ENCODE assay signal across 19 cellular contexts in genomic region chr9:134454386-134454978, GRCh38.
DNase-seq lines count a peak whose midpoint lies in the region; ATAC-seq and TF ChIP-seq lines count a peak whose summit lies in the region.
"Had no signal": no experiment of that assay in that cellular context is flagged by ENCODE, and none has a peak within 500 bp of the region (broad histone marks: within the 10 kb centered on the region; RNA-seq: fewer than 3 reads in every experiment).

No MANE protein-coding gene starts in this region.

- peaks cover 0 to 19% (median 11%) of the 10 kb centered on the region in 7 donors for H3K4me1 Mint-ChIP-seq in naive thymus-derived CD4-positive, alpha-beta T cell
- H3K4me1 Mint-ChIP-seq in type B pancreatic cell (ENCODE audit: unreplicated experiment) (peaks cover 13% of the 10 kb centered on the region), MCF 10A (ENCODE audit: insufficient read depth, unreplicated experiment) (peaks cover 31% of the 10 kb centered on the region)

- intact Hi-C loops in left ventricle myocardium inferior (cut with micrococcal nuclease) (loop anchor here (5.0 kb wide), 1 partner anchor 283 kb away; no protein-coding TSS in a partner anchor), MCF 10A (cut with micrococcal nuclease) (no loop called here)
- intact Hi-C loops in naive thymus-derived CD4-positive, alpha-beta T cell (cut with micrococcal nuclease): no loop called here

- BruUV-seq in MCF 10A (replicated peaks; lab: Mats Ljungman, UMichigan): no TSS peak

- H3K4me3 Mint-ChIP-seq in naive thymus-derived CD4-positive, alpha-beta T cell: peak overlapping the region in 2 of 10 donors; percentile 12 to 25
- H3K4me3 Mint-ChIP-seq in type B pancreatic cell: no peak overlapping the region
- no peak overlapping the region for H3K4me3 Mint-ChIP-seq in MCF 10A (ENCODE audit: unreplicated experiment)

- TF ChIP-seq CTCF in left ventricle myocardium inferior (IDR thresholded peaks at IDR 0.05; ENCODE audit: borderline replicate concordance) (no peak), right atrium auricular region (IDR thresholded peaks at IDR 0.05) (no peak), astrocyte of the spinal cord (IDR thresholded peaks at IDR 0.05; ENCODE audit: low read depth, low read length) (no peak), type B pancreatic cell (conservative IDR thresholded peaks at IDR 0.05) (no peak), MCF 10A (IDR thresholded peaks at IDR 0.05; ENCODE audit: unreplicated experiment) (no peak)

- peaks cover 0 to under 1% (median 0%) of the 10 kb centered on the region in 11 donors for H3K9me3 Mint-ChIP-seq in naive thymus-derived CD4-positive, alpha-beta T cell
- H3K9me3 Mint-ChIP-seq in type B pancreatic cell (no peaks in the 10 kb centered on the region), MCF 10A (ENCODE audit: unreplicated experiment) (no peaks in the 10 kb centered on the region)

- POLR2A ChIA-PET in naive thymus-derived CD4-positive, alpha-beta T cell (lab: Charles Lee): interaction anchor here (0.8 to 1.3 kb wide), 3 partner anchors 19 to 319 kb away, joined by 3 to 5 read pairs (median 3); partner anchors contain the start of gene WDR5
- POLR2A ChIA-PET in MCF 10A (lab: Yijun Ruan, JAX): no interaction called here

- no peak for ATAC-seq in naive thymus-derived CD4-positive, alpha-beta T cell
- no peak for ATAC-seq in GM18511 (IDR thresholded peaks at IDR 0.05; ENCODE audit: unreplicated experiment)
- ATAC-seq: SK-N-SH treated with all-trans-retinoic acid at 6 μM for 48 hours; stimulated activated naive CD8-positive, alpha-beta T cell treated with anti-CD3 and anti-CD28 coated beads, Interleukin-15, Interleukin-2, amounts not matched to agents 100 U/mL and 50 U/mL, for 24 hours had no signal

- H3K4me1 ChIP-seq in left ventricle myocardium inferior (peaks cover 31% of the 10 kb centered on the region), right atrium auricular region (peaks cover 0 to 41% of the 10 kb centered on the region in 2 donors)
- peaks cover 10 to 20% of the 10 kb centered on the region in 2 donors for H3K4me1 ChIP-seq in naive thymus-derived CD4-positive, alpha-beta T cell (ENCODE audit: control insufficient read depth in 2 of 2, insufficient read depth in 2 of 2, low read length in 2 of 2)

- no peaks in the 10 kb centered on the region for H3K36me3 Mint-ChIP-seq in naive thymus-derived CD4-positive, alpha-beta T cell
- H3K36me3 Mint-ChIP-seq in type B pancreatic cell: no peaks in the 10 kb centered on the region
- peaks cover 8% of the 10 kb centered on the region for H3K36me3 Mint-ChIP-seq in MCF 10A (ENCODE audit: insufficient read depth, unreplicated experiment)

- CTCF ChIA-PET in naive thymus-derived CD4-positive, alpha-beta T cell (lab: Charles Lee): interaction anchor here (0.9 kb wide), 1 partner anchor 144 kb away, joined by 5 read pairs; no protein-coding TSS in a partner anchor
- CTCF ChIA-PET in MCF 10A (lab: Yijun Ruan, JAX): interaction anchor here (1.0 kb wide), 1 partner anchor 15 kb away, joined by 3 read pairs; no protein-coding TSS in a partner anchor

- no peaks in the 10 kb centered on the region for H3K27me3 ChIP-seq in left ventricle myocardium inferior (ENCODE audit: low read depth)
- H3K27me3 ChIP-seq in right atrium auricular region: no peaks in the 10 kb centered on the region
- no peaks in the 10 kb centered on the region for H3K27me3 ChIP-seq in naive thymus-derived CD4-positive, alpha-beta T cell (ENCODE audit: control insufficient read depth in 2 of 2, insufficient read depth in 2 of 2, low read length in 2 of 2)
- H3K27me3 ChIP-seq: esophagus muscularis mucosa, hepatocyte had no signal

- H3K36me3 ChIP-seq in left ventricle myocardium inferior (no peaks in the 10 kb centered on the region), right atrium auricular region (no peaks in the 10 kb centered on the region)
- H3K36me3 ChIP-seq in naive thymus-derived CD4-positive, alpha-beta T cell (ENCODE audit: control insufficient read depth in 2 of 3, insufficient read depth in 3 of 3, low read length in 3 of 3): no peaks in the 10 kb centered on the region
- H3K36me3 ChIP-seq: esophagus muscularis mucosa had no signal

- no peak overlapping the region for H3K4me3 ChIP-seq in left ventricle myocardium inferior
- H3K4me3 ChIP-seq in right atrium auricular region: no peak overlapping the region
- H3K4me3 ChIP-seq in astrocyte of the spinal cord (ENCODE audit: low read depth, low read length): no peak overlapping the region
- H3K4me3 ChIP-seq in naive thymus-derived CD4-positive, alpha-beta T cell (ENCODE audit: low read length): no peak overlapping the region
- H3K4me3 ChIP-seq: esophagus muscularis mucosa, hepatocyte, PC-9 had no signal

- in situ Hi-C loops in astrocyte of the spinal cord (cut with HindIII; ENCODE audit: low sequenced_read_pairs): no loop called here

- H3K27ac ChIP-seq in left ventricle myocardium inferior (replicated peaks) (peak overlapping the region; percentile 94), right atrium auricular region (peak overlapping the region in 1 of 2 donors; percentile 90)
- H3K27ac ChIP-seq in naive thymus-derived CD4-positive, alpha-beta T cell (ENCODE audit: low read depth, low read length): peak overlapping the region; percentile 37
- H3K27ac ChIP-seq: PC-9 had no signal

- H3K27me3 Mint-ChIP-seq in naive thymus-derived CD4-positive, alpha-beta T cell: no peaks in the 10 kb centered on the region
- H3K27me3 Mint-ChIP-seq in type B pancreatic cell (peaks cover 4% of the 10 kb centered on the region), MCF 10A (ENCODE audit: insufficient read depth, unreplicated experiment) (no peaks in the 10 kb centered on the region)

- H3K9me3 ChIP-seq in left ventricle myocardium inferior (replicated peaks) (no peaks in the 10 kb centered on the region), right atrium auricular region (no peaks in the 10 kb centered on the region)
- no peaks in the 10 kb centered on the region for H3K9me3 ChIP-seq in naive thymus-derived CD4-positive, alpha-beta T cell (ENCODE audit: control insufficient read depth in 2 of 3, low read length in 3 of 3)
- H3K9me3 ChIP-seq: esophagus muscularis mucosa had no signal

- no peak for DNase-seq in left ventricle myocardium inferior
- no peak for DNase-seq in right atrium auricular region (ENCODE audit: low spot score)
- DNase-seq in astrocyte of the spinal cord (ENCODE audit: low read depth, low spot score): peak; percentile 31
- no peak for DNase-seq in naive thymus-derived CD4-positive, alpha-beta T cell
- DNase-seq in type B pancreatic cell (ENCODE audit: extremely low spot score, unreplicated experiment): no peak
- no peak for DNase-seq in AML-193 (lab: John Stamatoyannopoulos, UW)
- no peak for DNase-seq in MCF 10A (ENCODE audit: unreplicated experiment)
- DNase-seq: activated CD4-positive, alpha-beta T cell treated with anti-CD3 and anti-CD28 coated beads for 48 hours; activated naive CD4-positive, alpha-beta T cell treated with anti-CD3 and anti-CD28 coated beads, Interleukin-2, amount 50 U/mL, for 16 hours; activated T-cell treated with anti-CD3 and anti-CD28 coated beads, Interleukin-2, amount 50 U/mL, for 1 hour; kidney glomerular epithelial cell; NCI-H146; NCI-H774; PC-9; stimulated activated naive CD8-positive, alpha-beta T cell treated with anti-CD3 and anti-CD28 coated beads, Interleukin-15, Interleukin-2, amounts not matched to agents 100 U/mL and 50 U/mL, for 24 hours had no signal

- H3K27ac Mint-ChIP-seq in naive thymus-derived CD4-positive, alpha-beta T cell: peak overlapping the region in 8 of 9 donors; percentile 34 to 97 (median 94)
- peak overlapping the region; percentile 69 for H3K27ac Mint-ChIP-seq in type B pancreatic cell
- H3K27ac Mint-ChIP-seq in MCF 10A (ENCODE audit: low read depth, unreplicated experiment): no peak overlapping the region
